ENCODE assay signal across 8 cellular contexts in genomic region chr5:65624570-65625555, GRCh38. TPM values are rescaled to one million over a fixed set of nuclear protein-coding genes. Genes with fewer than 3 reads are reported as not detected.
DNase-seq lines count a peak whose midpoint lies in the region; ATAC-seq, FAIRE-seq and TF ChIP-seq lines count a peak whose summit lies in the region.

A gene with protein sequence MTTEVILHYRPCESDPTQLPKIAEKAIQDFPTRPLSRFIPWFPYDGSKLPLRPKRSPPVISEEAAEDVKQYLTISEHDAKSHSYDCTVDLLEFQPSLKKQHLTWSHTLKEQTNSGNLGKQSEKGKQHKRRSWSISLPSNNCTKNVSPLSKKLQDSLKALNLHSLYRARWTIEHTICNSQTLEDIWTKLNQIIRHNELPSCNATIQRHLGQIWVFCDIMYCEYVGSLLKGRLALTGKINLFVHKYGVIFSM (plus strand): TSS chr5:65625027. CDS start chr5:65629588, 4,561 bp downstream.
A gene with protein sequence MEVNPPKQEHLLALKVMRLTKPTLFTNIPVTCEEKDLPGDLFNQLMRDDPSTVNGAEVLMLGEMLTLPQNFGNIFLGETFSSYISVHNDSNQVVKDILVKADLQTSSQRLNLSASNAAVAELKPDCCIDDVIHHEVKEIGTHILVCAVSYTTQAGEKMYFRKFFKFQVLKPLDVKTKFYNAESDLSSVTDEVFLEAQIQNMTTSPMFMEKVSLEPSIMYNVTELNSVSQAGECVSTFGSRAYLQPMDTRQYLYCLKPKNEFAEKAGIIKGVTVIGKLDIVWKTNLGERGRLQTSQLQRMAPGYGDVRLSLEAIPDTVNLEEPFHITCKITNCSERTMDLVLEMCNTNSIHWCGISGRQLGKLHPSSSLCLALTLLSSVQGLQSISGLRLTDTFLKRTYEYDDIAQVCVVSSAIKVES (plus strand): TSS chr5:65625027. CDS start chr5:65625061, 34 bp downstream.

- peak; percentile 82 for DNase-seq in GM12864 (ENCODE audit: low read depth)
- DNase-seq in NCI-H1092 treated with DMSO at 0.1 percent for 48 hours (lab: John Stamatoyannopoulos, UW) = peak; percentile 94
- peak; percentile 48 for DNase-seq in activated naive CD8-positive, alpha-beta T cell treated with anti-CD3 and anti-CD28 coated beads, Interleukin-2, amount 50 U/mL, for 16 hours (ENCODE audit: low read depth, low spot score)
- DNase-seq in cardiac muscle cell (ENCODE audit: low read depth in 1 of 2, low spot score in 1 of 2) = peak; percentile 89 to 90
- DNase-seq in pancreas = peak; percentile 62 to 88 (median 80)
- DNase-seq in tibial artery = peak; percentile 87 to 90

- H3K27me3 ChIP-seq in cardiac muscle cell (no peaks in the 10 kb centered on the region), pancreas (no peaks in the 10 kb centered on the region), tibial artery (no peaks in the 10 kb centered on the region)

- intact Hi-C loops in pancreas (cut with DNase I) (no loop called here), tibial artery (cut with DNase I; ENCODE audit: low total_unique reads) (loop anchor here (5.0 to 10.0 kb wide), 4 partner anchors 63 to 520 kb away; partner anchors contain the start of genes CENPK, ERBIN, NLN and PPWD1)

- TF ChIP-seq CTCF in GM12864 (IDR thresholded peaks at IDR 0.05; ENCODE audit: low read depth, low read length, missing control alignments) (peak; percentile 30), cardiac muscle cell (IDR thresholded peaks at IDR 0.05; ENCODE audit: low read depth, low read length) (no peak), pancreas (IDR thresholded peaks at IDR 0.05) (no peak), tibial artery (IDR thresholded peaks at IDR 0.05) (peak in 1 of 2 experiments; percentile 25)

- H3K4me3 ChIP-seq in GM12864 (ENCODE audit: low read depth, low read length) (peak within 1 kb of the TSS; percentile 90), cardiac muscle cell (peak within 1 kb of the TSS; percentile 85), pancreas (peak within 1 kb of the TSS; percentile 66 to 92 (median 79)), tibial artery (peak within 1 kb of the TSS; percentile 85 to 89)

- peak; percentile 26 for FAIRE-seq in pancreas (lab: Jason Lieb, UNC)

- H3K27ac ChIP-seq in cardiac muscle cell = peak within 1 kb of the TSS; percentile 87
- peak within 1 kb of the TSS; percentile 28 to 83 (median 74) for H3K27ac ChIP-seq in pancreas
- peak within 1 kb of the TSS; percentile 88 to 93 for H3K27ac ChIP-seq in tibial artery

- peaks cover 14% of the 10 kb centered on the region for H3K4me1 ChIP-seq in cardiac muscle cell (ENCODE audit: low read depth)
- H3K4me1 ChIP-seq in pancreas = peaks cover 9 to 22% (median 19%) of the 10 kb centered on the region in 3 donors
- H3K4me1 ChIP-seq in tibial artery = peaks cover 0 to 42% (median 32%) of the 10 kb centered on the region in 4 donors

- H3K36me3 ChIP-seq in cardiac muscle cell (peaks cover 3% of the 10 kb centered on the region), pancreas (peaks cover 0 to 5% (median 0%) of the 10 kb centered on the region in 3 donors), tibial artery (peaks cover 0 to 5% (median 0%) of the 10 kb centered on the region in 3 donors)

- ATAC-seq in HG02623 (IDR thresholded peaks at IDR 0.05; ENCODE audit: unreplicated experiment) = peak; percentile 72
- ATAC-seq in SK-N-SH treated with all-trans-retinoic acid at 6 μM for 48 hours = peak; percentile 82
- peak; percentile 87 to 94 (median 91) for ATAC-seq in pancreas

- WGBS in pancreas, 2 donors = 0 to 1% methylated on average over 36 of the region's 36 CpGs

- H3K9me3 ChIP-seq in cardiac muscle cell (ENCODE audit: low read depth) (no peaks in the 10 kb centered on the region), pancreas (no peaks in the 10 kb centered on the region), tibial artery (no peaks in the 10 kb centered on the region)

TF ChIP-seq in SK-N-SH treated with all-trans-retinoic acid at 6 μM for 48 hours, 23 proteins besides CTCF, POLR2A, EP300 and RAD21:
- TF ChIP-seq ZNF565 (CRISPR knock-in tag; conservative IDR thresholded peaks at IDR 0.05; ENCODE audit: low read depth) (no peak), TCF4 (CRISPR knock-in tag; IDR thresholded peaks at IDR 0.05; ENCODE audit: borderline replicate concordance) (no peak), CSRNP3 (CRISPR knock-in tag; IDR thresholded peaks at IDR 0.05) (no peak), ARNTL (CRISPR knock-in tag; IDR thresholded peaks at IDR 0.05; ENCODE audit: borderline replicate concordance, low read depth) (no peak), ZFP3 (CRISPR knock-in tag; IDR thresholded peaks at IDR 0.05) (no peak), ZNF8 (CRISPR knock-in tag; IDR thresholded peaks at IDR 0.05) (no peak)
- TF ChIP-seq, protein P1, sequence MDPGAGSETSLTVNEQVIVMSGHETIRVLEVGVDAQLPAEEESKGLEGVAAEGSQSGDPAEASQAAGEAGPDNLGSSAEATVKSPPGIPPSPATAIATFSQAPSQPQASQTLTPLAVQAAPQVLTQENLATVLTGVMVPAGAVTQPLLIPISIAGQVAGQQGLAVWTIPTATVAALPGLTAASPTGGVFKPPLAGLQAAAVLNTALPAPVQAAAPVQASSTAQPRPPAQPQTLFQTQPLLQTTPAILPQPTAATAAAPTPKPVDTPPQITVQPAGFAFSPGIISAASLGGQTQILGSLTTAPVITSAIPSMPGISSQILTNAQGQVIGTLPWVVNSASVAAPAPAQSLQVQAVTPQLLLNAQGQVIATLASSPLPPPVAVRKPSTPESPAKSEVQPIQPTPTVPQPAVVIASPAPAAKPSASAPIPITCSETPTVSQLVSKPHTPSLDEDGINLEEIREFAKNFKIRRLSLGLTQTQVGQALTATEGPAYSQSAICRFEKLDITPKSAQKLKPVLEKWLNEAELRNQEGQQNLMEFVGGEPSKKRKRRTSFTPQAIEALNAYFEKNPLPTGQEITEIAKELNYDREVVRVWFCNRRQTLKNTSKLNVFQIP (CRISPR knock-in tag; IDR thresholded peaks at IDR 0.05; ENCODE audit: borderline replicate concordance, low read depth) = no peak

RNA-seq across cellular contexts. Expression of the first gene that starts in this region (rescaled TPM):
- total RNA-seq in cardiac muscle cell (1.2 and 1.5 TPM in 2 replicates), pancreas (1 to 10 TPM in 2 of 6 donors, under 1 TPM in 4; 0.51 to 1.5 (median 0.91) TPM)
- polyA plus RNA-seq in cardiac muscle cell (1.7 and 2.9 TPM in 2 replicates), pancreas (1 to 10 TPM; 1.8 to 2.3 TPM)

RNA-seq across cellular contexts. Expression of the second gene that starts in this region (rescaled TPM):
- total RNA-seq in cardiac muscle cell = 11.3 and 19.1 TPM in 2 replicates
- polyA plus RNA-seq in cardiac muscle cell = 18.7 and 20.4 TPM in 2 replicates
- 10 to 100 TPM in 2 of 6 donors, 1 to 10 TPM in 4; 5.6 to 11.9 (median 8.2) TPM for total RNA-seq in pancreas
- 10 to 100 TPM in 1 of 2 donors, 1 to 10 TPM in 1; 8.1 to 12.1 TPM for polyA plus RNA-seq in pancreas

Comparison
In these comparisons a context has a peak if more than half of its experiments do, and no peak if none do; other contexts are left out.
1. Peak in every context shown above with its lines: DNase-seq, ATAC-seq, H3K4me3 ChIP-seq and H3K27ac ChIP-seq.